In genomic region chr1:43511394-43511793, GRCh38 we compare ENCODE assay signal across 13 cellular contexts. TPM values are rescaled to one million over a fixed set of nuclear protein-coding genes. Genes with fewer than 3 reads are reported as not detected.
DNase-seq lines count a peak whose midpoint lies in the region; ATAC-seq, FAIRE-seq and TF ChIP-seq lines count a peak whose summit lies in the region.
"Had no signal": no experiment of that assay in that cellular context is flagged by ENCODE, and none has a peak within 500 bp of the region (broad histone marks: within the 10 kb centered on the region; RNA-seq: fewer than 3 reads in every experiment).

No MANE protein-coding gene starts in this region.

- no peaks in the 10 kb centered on the region for H4K20me1 ChIP-seq in GM12878 (ENCODE audit: control insufficient read depth, insufficient read depth)

- no peak for TF ChIP-seq EP300 in Ishikawa (IDR thresholded peaks at IDR 0.05; ENCODE audit: borderline replicate concordance)
- no peak for TF ChIP-seq EP300 in GM12878 (IDR thresholded peaks at IDR 0.05; ENCODE audit: borderline replicate concordance in 1 of 2, control insufficient read depth in 1 of 2, low read depth in 2 of 2, low read length in 2 of 2)
- no peak for TF ChIP-seq EP300 in esophagus muscularis mucosa (IDR thresholded peaks at IDR 0.05)
- TF ChIP-seq EP300 in transverse colon (IDR thresholded peaks at IDR 0.05; ENCODE audit: low read depth), result no peak

- CTCF ChIA-PET in GM12878 (lab: Yijun Ruan, JAX), result no interaction called here

- RAD21 ChIA-PET in GM12878 (lab: Charles Lee; ENCODE audit: unreplicated experiment), result no interaction called here

- no peak for TF ChIP-seq CTCF in GM12878 (IDR thresholded peaks at IDR 0.05 in 2 of 3, conservative IDR thresholded peaks at IDR 0.05 in 1 of 3; ENCODE audit: control insufficient read depth in 2 of 3, extremely low read depth in 1 of 3, insufficient read depth in 1 of 3, low read depth in 3 of 3, low read length in 3 of 3)
- no peak for TF ChIP-seq CTCF in esophagus muscularis mucosa (IDR thresholded peaks at IDR 0.05)
- no peak for TF ChIP-seq CTCF in transverse colon (IDR thresholded peaks at IDR 0.05)

- DNase-seq in GM12878 (ENCODE audit: low read depth, low spot score) (no peak), esophagus muscularis mucosa (ENCODE audit: extremely low spot score) (peak; percentile 24), transverse colon (no peak), NCI-H345 treated with DMSO at 0.1 percent for 48 hours (lab: John Stamatoyannopoulos, UW; ENCODE audit: unreplicated experiment) (no peak), NCI-H446 treated with DMSO at 0.1 percent for 48 hours (lab: John Stamatoyannopoulos, UW) (no peak)
- DNase-seq: Caco-2; CD8-positive, alpha-beta memory T cell; DND-41; GDM1 had no signal

- H3K27ac ChIP-seq in GM12878 (ENCODE audit: control insufficient read depth, insufficient read depth), result no peak overlapping the region
- H3K27ac ChIP-seq in esophagus muscularis mucosa (replicated peaks in 1 of 4), result no peak overlapping the region
- peak overlapping the region; percentile 79 to 84 (median 81) for H3K27ac ChIP-seq in transverse colon

- H3K27me3 ChIP-seq in GM12878 (replicated peaks in 1 of 2; ENCODE audit: control insufficient read depth in 2 of 2, insufficient read depth in 2 of 2, low read length in 1 of 2), result no peaks in the 10 kb centered on the region
- H3K27me3 ChIP-seq in esophagus muscularis mucosa, result peaks cover 0 to 6% (median 0%) of the 10 kb centered on the region in 4 donors
- no peaks in the 10 kb centered on the region for H3K27me3 ChIP-seq in transverse colon

- TF ChIP-seq RAD21 in Ishikawa (IDR thresholded peaks at IDR 0.05; ENCODE audit: low read depth), result no peak
- no peak for TF ChIP-seq RAD21 in GM12878 (IDR thresholded peaks at IDR 0.05; ENCODE audit: insufficient read depth, low read depth, low read length)

- 53% methylated on average over 1 of the region's 1 CpG for WGBS in GM12878 (ENCODE audit: insufficient coverage, insufficient replicate concordance, low lambda C conversion rate, missing lambda C conversion rate)
- 89% methylated on average over 1 of the region's 1 CpG for WGBS in esophagus muscularis mucosa
- 83 to 93% methylated on average over 1 of the region's 1 CpG for WGBS in transverse colon (ENCODE audit: low coverage in 1 of 2), 2 donors

- H3K9me3 ChIP-seq in GM12878 (replicated peaks; ENCODE audit: control insufficient read depth, insufficient read depth, low read length) (peaks cover 5% of the 10 kb centered on the region), esophagus muscularis mucosa (no peaks in the 10 kb centered on the region), transverse colon (no peaks in the 10 kb centered on the region)
- H3K9me3 ChIP-seq: Caco-2, HAP-1 had no signal

- no peaks in the 10 kb centered on the region for H3K36me3 ChIP-seq in GM12878 (ENCODE audit: control insufficient read depth in 2 of 2, insufficient read depth in 2 of 2, low read length in 1 of 2)
- H3K36me3 ChIP-seq in esophagus muscularis mucosa, result no peaks in the 10 kb centered on the region
- H3K36me3 ChIP-seq in transverse colon, result no peaks in the 10 kb centered on the region
- H3K36me3 ChIP-seq: HAP-1 had no signal

- no peak for FAIRE-seq in GM12878 (lab: Jason Lieb, UNC)
- FAIRE-seq: H1 had no signal

- POLR2A ChIA-PET in GM12878 (lab: Charles Lee), result interaction anchor here (0.6 kb wide), 1 partner anchor 31 kb away, joined by 6 read pairs; no protein-coding TSS in a partner anchor

- peaks cover 9% of the 10 kb centered on the region for H3K4me1 ChIP-seq in GM12878 (ENCODE audit: control insufficient read depth, insufficient read depth, low read length)
- H3K4me1 ChIP-seq in esophagus muscularis mucosa, result no peaks in the 10 kb centered on the region
- peaks cover 0 to 27% (median 17%) of the 10 kb centered on the region in 4 donors for H3K4me1 ChIP-seq in transverse colon
- H3K4me1 ChIP-seq: Caco-2, HAP-1 had no signal

- H3K79me2 ChIP-seq in GM12878 (ENCODE audit: control insufficient read depth, insufficient read depth, low read length), result no peaks in the 10 kb centered on the region

- SMC1A ChIA-PET in GM12878 (lab: Charles Lee; ENCODE audit: uncharacterized antibody, unreplicated experiment), result interaction anchor here (0.6 to 1.5 kb wide), 3 partner anchors 11 to 272 kb away, joined by 3 to 4 read pairs (median 3); no protein-coding TSS in a partner anchor

- no peak for ATAC-seq in GM12878
- ATAC-seq in HG02798 (IDR thresholded peaks at IDR 0.05; ENCODE audit: poor library complexity, unreplicated experiment), result no peak

- intact Hi-C loops in GM12878 (cut with micrococcal nuclease; ENCODE audit: unreplicated experiment) (no loop called here), esophagus muscularis mucosa (cut with DNase I) (no loop called here), transverse colon (cut with DNase I; ENCODE audit: low total_unique reads) (no loop called here)

- H3K4me3 ChIP-seq in GM12878, result no peak overlapping the region
- H3K4me3 ChIP-seq in esophagus muscularis mucosa, result no peak overlapping the region
- no peak overlapping the region for H3K4me3 ChIP-seq in transverse colon
- H3K4me3 ChIP-seq: HAP-1 had no signal

- H3K4me2 ChIP-seq in GM12878 (ENCODE audit: control insufficient read depth, insufficient read depth), result no peak overlapping the region

- no TSS peak for BruUV-seq in GM12878 (replicated peaks; lab: Mats Ljungman, UMichigan)

- no peak overlapping the region for H3K9ac ChIP-seq in GM12878 (ENCODE audit: control insufficient read depth, insufficient read depth, low read length)

- no peak overlapping the region for H2AFZ ChIP-seq in GM12878 (ENCODE audit: control insufficient read depth, low read depth, low read length)

- TF ChIP-seq POLR2A in GM12878 (IDR thresholded peaks at IDR 0.05; ENCODE audit: low read depth, low read length) (no peak), esophagus muscularis mucosa (IDR thresholded peaks at IDR 0.05; ENCODE audit: low read depth) (no peak), transverse colon (IDR thresholded peaks at IDR 0.05) (no peak)

- in situ Hi-C loops in GM12878 (cut with MboI) (no loop called here), transverse colon (cut with MboI; ENCODE audit: low pct_ligation_motif_present in 1 of 4, low pct_unique_long_range_greater_than_20kb in 1 of 4, low sequenced_read_pairs in 3 of 4) (no loop called here)

TF ChIP-seq in Ishikawa, 13 proteins besides CTCF, POLR2A, EP300 and RAD21:
- peak; percentile 76 for TF ChIP-seq USF1 (IDR thresholded peaks at IDR 0.05)
- no peak for TF ChIP-seq EGR1 (IDR thresholded peaks at IDR 0.05)

TF ChIP-seq in GM12878, 131 proteins besides CTCF, POLR2A, EP300 and RAD21 (continues in another document):
- TF ChIP-seq USF1 (IDR thresholded peaks at IDR 0.05; ENCODE audit: borderline replicate concordance, extremely low read length, insufficient read depth, low read depth, low read length) (peak; percentile 12), CHD2 (IDR thresholded peaks at IDR 0.05; ENCODE audit: borderline replicate concordance, low read depth, low read length) (no peak)

RNA-seq across cellular contexts. Expression of gene PTPRF, which starts 19.3 kb away (rescaled TPM):
- total RNA-seq in GM12878 (2013; cell fraction: nucleolus; rRNA removed), result 13.6 and 15.1 TPM in 2 replicates
- 0.34 and 0.54 TPM in 2 replicates for total RNA-seq in GM12878 (2014; rRNA removed)
- total RNA-seq in GM12878 (2014; rRNA removed; fragmentation: Illumina TruSeq; extraction: Trizol), result 0.22 and 0.23 TPM in 2 replicates
- total RNA-seq in GM12878 (2021), result 1.1 and 1.2 TPM in 2 replicates
- 2.9 TPM for polyA plus RNA-seq in GM12878 (2011; ENCODE audit: low read depth)
- polyA plus RNA-seq in GM12878 (2011; rRNA removed), result 1.0 and 2.6 TPM in 2 replicates
- polyA plus RNA-seq in GM12878 (2011; cell fraction: cytosol; rRNA removed), result 1.8 and 2.1 TPM in 2 replicates
- polyA plus RNA-seq in GM12878 (2011; cell fraction: nucleus; rRNA removed), result 7.7 and 10.8 TPM in 2 replicates
- polyA plus RNA-seq in GM12878 (2012), result 3.0 and 4.2 TPM in 2 replicates
- 0.10 and 0.29 TPM in 2 replicates for polyA plus RNA-seq in GM12878 (2014; fragmentation: Illumina TruSeq; extraction: Trizol)
- under 1 TPM; 0.04 to 0.05 TPM for polyA plus RNA-seq in GM12878 (2014; fragmentation: Nextera tagmentation; extraction: Ambion mirVana)
- polyA plus RNA-seq in GM12878 (2014; rRNA removed), result 0.47 and 1.4 TPM in 2 replicates
- under 1 TPM; 0.23 to 0.52 TPM for polyA plus RNA-seq in GM12878 (2016; fragmentation: Nextera tagmentation; extraction: Ambion mirVana)
- polyA minus RNA-seq in GM12878 (2011; rRNA and poly(A)+ RNA removed), result 4.2 and 7.5 TPM in 2 replicates
- 4.1 and 4.9 TPM in 2 replicates for polyA minus RNA-seq in GM12878 (2011; cell fraction: cytosol; rRNA and poly(A)+ RNA removed)
- polyA minus RNA-seq in GM12878 (2011; cell fraction: nucleus; rRNA and poly(A)+ RNA removed), result 1.7 and 3.2 TPM in 2 replicates
- 10 to 100 TPM; 33.8 to 84.2 (median 53.7) TPM for total RNA-seq in esophagus muscularis mucosa
- total RNA-seq in transverse colon, result 100 to 1,000 TPM; 278 to 549 (median 404) TPM
- polyA plus RNA-seq: CD8-positive, alpha-beta memory T cell had no signal

RNA-seq across cellular contexts. Expression of gene HYI, which starts 57.7 kb away (rescaled TPM):
- 10.2 and 14.2 TPM in 2 replicates for total RNA-seq in GM12878 (2013; cell fraction: nucleolus; rRNA removed)
- 2.9 and 5.6 TPM in 2 replicates for total RNA-seq in GM12878 (2014; rRNA removed)
- 1.6 and 2.0 TPM in 2 replicates for total RNA-seq in GM12878 (2014; rRNA removed; fragmentation: Illumina TruSeq; extraction: Trizol)
- 5.3 and 5.5 TPM in 2 replicates for total RNA-seq in GM12878 (2021)
- polyA plus RNA-seq in GM12878 (2011; ENCODE audit: low read depth), result 17.0 TPM
- 0.46 and 0.69 TPM in 2 replicates for polyA plus RNA-seq in GM12878 (2011; rRNA removed)
- 0.70 and 0.78 TPM in 2 replicates for polyA plus RNA-seq in GM12878 (2011; cell fraction: cytosol; rRNA removed)
- 2.4 and 2.6 TPM in 2 replicates for polyA plus RNA-seq in GM12878 (2011; cell fraction: nucleus; rRNA removed)
- 7.6 and 15.5 TPM in 2 replicates for polyA plus RNA-seq in GM12878 (2012)
- polyA plus RNA-seq in GM12878 (2014; fragmentation: Illumina TruSeq; extraction: Trizol), result 1.3 and 1.9 TPM in 2 replicates
- polyA plus RNA-seq in GM12878 (2014; fragmentation: Nextera tagmentation; extraction: Ambion mirVana), result under 1 TPM; 0.27 TPM
- 5.4 and 7.5 TPM in 2 replicates for polyA plus RNA-seq in GM12878 (2014; rRNA removed)
- polyA plus RNA-seq in GM12878 (2016; fragmentation: Nextera tagmentation; extraction: Ambion mirVana), result 1 to 10 TPM; 2.1 to 2.4 TPM
- polyA minus RNA-seq in GM12878 (2011; rRNA and poly(A)+ RNA removed), result 1.4 TPM in 1 of 2 replicates, not detected in the other
- not detected in 2 replicates for polyA minus RNA-seq in GM12878 (2011; cell fraction: cytosol; rRNA and poly(A)+ RNA removed)
- polyA minus RNA-seq in GM12878 (2011; cell fraction: nucleus; rRNA and poly(A)+ RNA removed), result 0.29 and 0.73 TPM in 2 replicates
- total RNA-seq in esophagus muscularis mucosa, result 10 to 100 TPM; 36.3 to 60.5 (median 50.6) TPM
- 100 to 1,000 TPM in 3 of 4 donors, 10 to 100 TPM in 1; 71.1 to 126 (median 119) TPM for total RNA-seq in transverse colon

Comparison
In these comparisons a context has a peak if more than half of its experiments do, and no peak if none do; other contexts are left out.
1. H3K27ac ChIP-seq: peak in transverse colon (4 of 4); none in GM12878 (single experiment) and esophagus muscularis mucosa (0 of 4).